Comparison of ENCODE assay signal across 1 cellular context in genomic region chr9:111895996-111896941, GRCh38.
TF ChIP-seq lines count a peak whose summit lies in the region.

Gene UGCG (plus strand): TSS chr9:111896814. CDS start chr9:111897216, 402 bp downstream.

TF ChIP-seq in SK-N-SH, 30 proteins besides CTCF, POLR2A, EP300 and RAD21 (continued from another document):
- TF ChIP-seq REST (IDR thresholded peaks at IDR 0.05; ENCODE audit: low read depth, low read length) (no peak), NRF1 (IDR thresholded peaks at IDR 0.05; ENCODE audit: low read depth, low read length) (peak; percentile 33; the same call in 1 of the 2 replicates)
